ENCODE assay signal across 1 cellular context in genomic region chr15:60626051-60626450, GRCh38.
TF ChIP-seq lines count a peak whose summit lies in the region.

No MANE protein-coding gene starts in this region.

TF ChIP-seq in GM23338, 12 proteins besides CTCF, POLR2A, EP300 and RAD21 (continued from another document):
- TF ChIP-seq ZNF462 (CRISPR knock-in tag; IDR thresholded peaks at IDR 0.05) (no peak), REST (IDR thresholded peaks at IDR 0.05; ENCODE audit: unreplicated experiment) (no peak), STAT1 (IDR thresholded peaks at IDR 0.05; ENCODE audit: unreplicated experiment) (no peak), ZNF114 (CRISPR knock-in tag; IDR thresholded peaks at IDR 0.05) (no peak), EZH2 (IDR thresholded peaks at IDR 0.05; ENCODE audit: low read depth, unreplicated experiment) (no peak), NANOG (IDR thresholded peaks at IDR 0.05; ENCODE audit: borderline replicate concordance) (no peak), ETS1 (IDR thresholded peaks at IDR 0.05) (no peak), CREB1 (CRISPR knock-in tag; IDR thresholded peaks at IDR 0.05; ENCODE audit: low read depth) (no peak), POLR2AphosphoS5 (IDR thresholded peaks at IDR 0.05; ENCODE audit: low read depth) (no peak), ZNF331 (CRISPR knock-in tag; IDR thresholded peaks at IDR 0.05; ENCODE audit: low read depth) (no peak)
